In the genomic region with DNA sequence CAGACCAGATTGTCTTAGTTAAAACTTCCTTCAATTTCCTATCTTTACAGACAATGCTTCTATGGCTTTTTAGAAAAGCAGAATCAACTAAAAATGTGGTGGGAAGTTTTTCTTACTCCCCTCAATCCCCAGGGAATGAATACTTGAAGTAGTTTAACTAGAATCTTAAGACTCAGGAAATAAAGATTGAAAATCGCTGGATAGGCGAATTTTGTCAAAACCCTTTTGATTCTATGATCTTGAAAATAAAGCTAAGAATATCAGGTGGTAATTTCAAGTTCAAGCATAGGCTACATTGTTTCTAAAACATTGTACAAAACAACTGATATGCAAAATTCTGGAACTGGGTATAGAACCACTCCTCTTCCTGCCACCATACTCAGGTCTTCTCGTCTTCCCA, we compare ENCODE assay signal across 1 cellular context.
TF ChIP-seq lines count a peak whose summit lies in the region.

No MANE protein-coding gene starts in this region.

TF ChIP-seq in GM23338, 12 proteins besides CTCF, POLR2A, EP300 and RAD21 (continued from another document):
- TF ChIP-seq, protein P1, sequence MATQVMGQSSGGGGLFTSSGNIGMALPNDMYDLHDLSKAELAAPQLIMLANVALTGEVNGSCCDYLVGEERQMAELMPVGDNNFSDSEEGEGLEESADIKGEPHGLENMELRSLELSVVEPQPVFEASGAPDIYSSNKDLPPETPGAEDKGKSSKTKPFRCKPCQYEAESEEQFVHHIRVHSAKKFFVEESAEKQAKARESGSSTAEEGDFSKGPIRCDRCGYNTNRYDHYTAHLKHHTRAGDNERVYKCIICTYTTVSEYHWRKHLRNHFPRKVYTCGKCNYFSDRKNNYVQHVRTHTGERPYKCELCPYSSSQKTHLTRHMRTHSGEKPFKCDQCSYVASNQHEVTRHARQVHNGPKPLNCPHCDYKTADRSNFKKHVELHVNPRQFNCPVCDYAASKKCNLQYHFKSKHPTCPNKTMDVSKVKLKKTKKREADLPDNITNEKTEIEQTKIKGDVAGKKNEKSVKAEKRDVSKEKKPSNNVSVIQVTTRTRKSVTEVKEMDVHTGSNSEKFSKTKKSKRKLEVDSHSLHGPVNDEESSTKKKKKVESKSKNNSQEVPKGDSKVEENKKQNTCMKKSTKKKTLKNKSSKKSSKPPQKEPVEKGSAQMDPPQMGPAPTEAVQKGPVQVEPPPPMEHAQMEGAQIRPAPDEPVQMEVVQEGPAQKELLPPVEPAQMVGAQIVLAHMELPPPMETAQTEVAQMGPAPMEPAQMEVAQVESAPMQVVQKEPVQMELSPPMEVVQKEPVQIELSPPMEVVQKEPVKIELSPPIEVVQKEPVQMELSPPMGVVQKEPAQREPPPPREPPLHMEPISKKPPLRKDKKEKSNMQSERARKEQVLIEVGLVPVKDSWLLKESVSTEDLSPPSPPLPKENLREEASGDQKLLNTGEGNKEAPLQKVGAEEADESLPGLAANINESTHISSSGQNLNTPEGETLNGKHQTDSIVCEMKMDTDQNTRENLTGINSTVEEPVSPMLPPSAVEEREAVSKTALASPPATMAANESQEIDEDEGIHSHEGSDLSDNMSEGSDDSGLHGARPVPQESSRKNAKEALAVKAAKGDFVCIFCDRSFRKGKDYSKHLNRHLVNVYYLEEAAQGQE (IDR thresholded peaks at IDR 0.05; ENCODE audit: unreplicated experiment), result no peak
- TF ChIP-seq STAT1 (IDR thresholded peaks at IDR 0.05; ENCODE audit: unreplicated experiment) (no peak), POLR2AphosphoS5 (IDR thresholded peaks at IDR 0.05; ENCODE audit: low read depth) (no peak), ZNF114 (CRISPR knock-in tag; IDR thresholded peaks at IDR 0.05) (no peak), NANOG (IDR thresholded peaks at IDR 0.05; ENCODE audit: borderline replicate concordance) (no peak), EZH2 (IDR thresholded peaks at IDR 0.05; ENCODE audit: low read depth, unreplicated experiment) (no peak)
- TF ChIP-seq, protein P2, sequence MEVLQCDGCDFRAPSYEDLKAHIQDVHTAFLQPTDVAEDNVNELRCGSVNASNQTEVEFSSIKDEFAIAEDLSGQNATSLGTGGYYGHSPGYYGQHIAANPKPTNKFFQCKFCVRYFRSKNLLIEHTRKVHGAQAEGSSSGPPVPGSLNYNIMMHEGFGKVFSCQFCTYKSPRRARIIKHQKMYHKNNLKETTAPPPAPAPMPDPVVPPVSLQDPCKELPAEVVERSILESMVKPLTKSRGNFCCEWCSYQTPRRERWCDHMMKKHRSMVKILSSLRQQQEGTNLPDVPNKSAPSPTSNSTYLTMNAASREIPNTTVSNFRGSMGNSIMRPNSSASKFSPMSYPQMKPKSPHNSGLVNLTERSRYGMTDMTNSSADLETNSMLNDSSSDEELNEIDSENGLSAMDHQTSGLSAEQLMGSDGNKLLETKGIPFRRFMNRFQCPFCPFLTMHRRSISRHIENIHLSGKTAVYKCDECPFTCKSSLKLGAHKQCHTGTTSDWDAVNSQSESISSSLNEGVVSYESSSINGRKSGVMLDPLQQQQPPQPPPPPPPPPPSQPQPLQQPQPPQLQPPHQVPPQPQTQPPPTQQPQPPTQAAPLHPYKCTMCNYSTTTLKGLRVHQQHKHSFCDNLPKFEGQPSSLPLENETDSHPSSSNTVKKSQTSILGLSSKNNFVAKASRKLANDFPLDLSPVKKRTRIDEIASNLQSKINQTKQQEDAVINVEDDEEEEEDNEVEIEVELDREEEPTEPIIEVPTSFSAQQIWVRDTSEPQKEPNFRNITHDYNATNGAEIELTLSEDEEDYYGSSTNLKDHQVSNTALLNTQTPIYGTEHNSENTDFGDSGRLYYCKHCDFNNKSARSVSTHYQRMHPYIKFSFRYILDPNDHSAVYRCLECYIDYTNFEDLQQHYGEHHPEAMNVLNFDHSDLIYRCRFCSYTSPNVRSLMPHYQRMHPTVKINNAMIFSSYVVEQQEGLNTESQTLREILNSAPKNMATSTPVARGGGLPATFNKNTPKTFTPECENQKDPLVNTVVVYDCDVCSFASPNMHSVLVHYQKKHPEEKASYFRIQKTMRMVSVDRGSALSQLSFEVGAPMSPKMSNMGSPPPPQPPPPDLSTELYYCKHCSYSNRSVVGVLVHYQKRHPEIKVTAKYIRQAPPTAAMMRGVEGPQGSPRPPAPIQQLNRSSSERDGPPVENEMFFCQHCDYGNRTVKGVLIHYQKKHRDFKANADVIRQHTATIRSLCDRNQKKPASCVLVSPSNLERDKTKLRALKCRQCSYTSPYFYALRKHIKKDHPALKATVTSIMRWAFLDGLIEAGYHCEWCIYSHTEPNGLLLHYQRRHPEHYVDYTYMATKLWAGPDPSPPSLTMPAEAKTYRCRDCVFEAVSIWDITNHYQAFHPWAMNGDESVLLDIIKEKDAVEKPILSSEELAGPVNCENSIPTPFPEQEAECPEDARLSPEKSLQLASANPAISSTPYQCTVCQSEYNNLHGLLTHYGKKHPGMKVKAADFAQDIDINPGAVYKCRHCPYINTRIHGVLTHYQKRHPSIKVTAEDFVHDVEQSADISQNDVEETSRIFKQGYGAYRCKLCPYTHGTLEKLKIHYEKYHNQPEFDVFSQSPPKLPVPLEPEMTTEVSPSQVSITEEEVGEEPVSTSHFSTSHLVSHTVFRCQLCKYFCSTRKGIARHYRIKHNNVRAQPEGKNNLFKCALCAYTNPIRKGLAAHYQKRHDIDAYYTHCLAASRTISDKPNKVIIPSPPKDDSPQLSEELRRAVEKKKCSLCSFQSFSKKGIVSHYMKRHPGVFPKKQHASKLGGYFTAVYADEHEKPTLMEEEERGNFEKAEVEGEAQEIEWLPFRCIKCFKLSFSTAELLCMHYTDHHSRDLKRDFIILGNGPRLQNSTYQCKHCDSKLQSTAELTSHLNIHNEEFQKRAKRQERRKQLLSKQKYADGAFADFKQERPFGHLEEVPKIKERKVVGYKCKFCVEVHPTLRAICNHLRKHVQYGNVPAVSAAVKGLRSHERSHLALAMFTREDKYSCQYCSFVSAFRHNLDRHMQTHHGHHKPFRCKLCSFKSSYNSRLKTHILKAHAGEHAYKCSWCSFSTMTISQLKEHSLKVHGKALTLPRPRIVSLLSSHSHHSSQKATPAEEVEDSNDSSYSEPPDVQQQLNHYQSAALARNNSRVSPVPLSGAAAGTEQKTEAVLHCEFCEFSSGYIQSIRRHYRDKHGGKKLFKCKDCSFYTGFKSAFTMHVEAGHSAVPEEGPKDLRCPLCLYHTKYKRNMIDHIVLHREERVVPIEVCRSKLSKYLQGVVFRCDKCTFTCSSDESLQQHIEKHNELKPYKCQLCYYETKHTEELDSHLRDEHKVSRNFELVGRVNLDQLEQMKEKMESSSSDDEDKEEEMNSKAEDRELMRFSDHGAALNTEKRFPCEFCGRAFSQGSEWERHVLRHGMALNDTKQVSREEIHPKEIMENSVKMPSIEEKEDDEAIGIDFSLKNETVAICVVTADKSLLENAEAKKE (CRISPR knock-in tag; IDR thresholded peaks at IDR 0.05), result no peak
- TF ChIP-seq, protein P3, sequence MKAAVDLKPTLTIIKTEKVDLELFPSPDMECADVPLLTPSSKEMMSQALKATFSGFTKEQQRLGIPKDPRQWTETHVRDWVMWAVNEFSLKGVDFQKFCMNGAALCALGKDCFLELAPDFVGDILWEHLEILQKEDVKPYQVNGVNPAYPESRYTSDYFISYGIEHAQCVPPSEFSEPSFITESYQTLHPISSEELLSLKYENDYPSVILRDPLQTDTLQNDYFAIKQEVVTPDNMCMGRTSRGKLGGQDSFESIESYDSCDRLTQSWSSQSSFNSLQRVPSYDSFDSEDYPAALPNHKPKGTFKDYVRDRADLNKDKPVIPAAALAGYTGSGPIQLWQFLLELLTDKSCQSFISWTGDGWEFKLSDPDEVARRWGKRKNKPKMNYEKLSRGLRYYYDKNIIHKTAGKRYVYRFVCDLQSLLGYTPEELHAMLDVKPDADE (IDR thresholded peaks at IDR 0.05), result no peak
TF ChIP-seq in GM23338: peak in this region for 0.
